9 cellular contexts compared by ENCODE assay signal in the genomic region with DNA sequence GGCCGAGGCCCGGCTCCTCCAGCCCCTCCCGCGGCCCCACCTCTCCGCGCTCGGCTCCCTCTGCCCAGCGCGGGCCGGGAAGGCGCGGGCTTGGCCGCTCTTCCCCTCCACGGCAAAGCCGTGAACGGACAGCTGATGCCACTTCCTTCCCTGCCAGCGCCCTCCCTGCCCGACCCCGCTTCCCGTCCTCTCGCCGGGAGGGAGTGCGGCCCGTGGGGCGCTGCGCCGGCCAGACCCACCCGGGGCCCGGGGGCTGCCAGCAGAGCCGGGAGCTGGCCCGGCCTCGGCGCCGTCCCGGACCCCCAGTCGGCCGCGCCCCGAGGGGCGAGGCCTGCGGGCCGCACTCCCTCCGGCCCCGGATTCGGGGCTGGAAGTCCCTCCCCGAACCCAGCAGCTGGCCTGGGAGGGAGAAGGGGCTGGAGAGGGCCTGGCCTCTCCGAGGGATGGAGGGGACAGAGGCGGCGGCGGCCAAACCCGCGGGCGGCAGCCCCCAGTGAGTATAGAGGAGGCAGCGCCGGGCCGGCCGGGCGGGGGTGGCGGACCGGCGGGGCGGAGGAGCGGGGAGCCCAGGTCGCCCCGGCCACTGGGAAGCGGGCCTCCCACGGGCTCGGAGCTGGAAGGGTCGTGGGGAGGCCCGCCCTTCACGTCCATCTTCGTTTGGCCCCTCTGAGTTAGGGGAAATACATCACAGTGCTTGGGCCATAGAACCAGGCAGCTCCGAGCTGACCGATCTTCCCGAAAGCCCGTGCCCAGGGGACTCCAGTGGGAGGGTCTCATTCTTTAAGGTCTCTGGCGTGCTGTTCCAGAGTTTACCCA. TPM values are rescaled to one million over a fixed set of nuclear protein-coding genes. Genes with fewer than 3 reads are reported as not detected.
DNase-seq lines count a peak whose midpoint lies in the region; ATAC-seq and TF ChIP-seq lines count a peak whose summit lies in the region.
"Had no signal": no experiment of that assay in that cellular context is flagged by ENCODE, and none has a peak within 500 bp of the region (broad histone marks: within the 10 kb centered on the region; RNA-seq: fewer than 3 reads in every experiment).

A gene with protein sequence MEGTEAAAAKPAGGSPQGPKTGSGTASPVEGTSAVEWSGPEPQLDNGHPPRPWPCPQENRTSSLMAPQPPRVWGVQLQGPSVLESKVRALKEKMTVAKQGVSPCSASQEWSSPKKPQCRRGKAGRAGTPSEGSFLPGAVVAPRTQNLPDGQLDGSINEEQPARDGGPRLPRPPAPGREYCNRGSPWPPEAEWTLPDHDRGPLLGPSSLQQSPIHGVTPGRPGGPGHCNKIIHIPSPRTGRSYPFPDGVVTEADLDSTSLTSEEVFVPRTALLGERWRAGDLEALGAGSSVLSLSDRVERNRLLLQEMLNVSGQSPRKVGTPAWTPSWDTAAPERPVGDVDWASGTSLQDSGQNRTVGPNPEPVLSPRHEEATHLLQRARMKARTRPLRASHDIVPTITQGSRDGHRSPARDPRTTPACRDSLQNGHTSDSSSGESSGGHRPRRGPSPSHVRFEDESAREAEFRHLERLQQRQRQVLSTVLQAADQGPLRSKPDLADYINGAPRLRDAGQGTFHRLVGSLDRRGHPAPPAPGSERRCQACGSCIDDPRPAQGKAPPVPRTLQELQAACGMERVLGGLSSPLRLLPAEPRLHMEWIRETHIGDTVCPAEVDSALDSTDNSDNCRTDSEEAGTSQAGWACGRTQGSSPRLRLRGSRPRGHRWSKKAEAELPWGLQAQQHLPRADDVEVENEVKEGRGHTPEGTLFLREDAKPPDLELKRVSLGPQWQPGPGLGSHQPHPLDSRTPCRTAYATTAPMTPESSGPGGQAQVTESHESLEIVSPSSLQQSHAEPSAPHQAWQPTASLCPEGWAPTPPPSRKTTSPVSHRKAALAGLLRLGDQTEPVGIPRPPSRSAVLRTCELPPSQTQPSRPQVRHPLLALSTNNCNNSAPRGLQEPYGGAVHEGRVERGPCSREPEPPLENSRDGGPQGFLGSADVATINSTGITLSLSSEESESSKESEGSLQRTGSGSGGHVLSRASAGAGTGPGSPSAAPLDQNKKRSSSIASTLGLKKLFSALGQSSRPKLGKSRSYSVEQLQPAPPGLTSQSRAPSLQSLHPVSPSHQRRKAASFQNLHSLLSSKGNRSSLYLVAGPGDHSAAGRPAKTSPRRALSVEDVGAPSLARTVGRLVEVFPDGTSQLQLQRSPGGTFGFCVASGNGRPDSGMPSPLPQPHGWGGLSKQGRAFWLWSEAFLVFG (plus strand): TSS at position 97 of the 816 bp plus-strand sequence. CDS start 347 bp downstream, at position 444.

- H3K27ac ChIP-seq in RWPE1 = peak within 1 kb of the TSS; percentile 80
- H3K27ac ChIP-seq in esophagus muscularis mucosa (replicated peaks in 1 of 4) = peak within 1 kb of the TSS; percentile 88 to 96 (median 94)
- peak within 1 kb of the TSS; percentile 79 to 84 for H3K27ac ChIP-seq in aorta (ENCODE audit: low read depth in 1 of 2, low read length in 2 of 2)
- H3K27ac ChIP-seq: C4-2B had no signal

- no peak for TF ChIP-seq EP300 in esophagus muscularis mucosa (IDR thresholded peaks at IDR 0.05)

- peak within 1 kb of the TSS; percentile 47 for H3K9ac ChIP-seq in mucosa of stomach (ENCODE audit: low read length)

- peaks cover 1 to 22% (median 19%) of the 10 kb centered on the region in 4 donors for H3K36me3 ChIP-seq in esophagus muscularis mucosa
- no peaks in the 10 kb centered on the region for H3K36me3 ChIP-seq in mucosa of stomach (ENCODE audit: control insufficient read depth, insufficient read depth, low read length)
- no peaks in the 10 kb centered on the region for H3K36me3 ChIP-seq in aorta (ENCODE audit: control insufficient read depth in 1 of 2, insufficient read depth in 2 of 2, low read length in 1 of 2)

- H3K9me3 ChIP-seq in esophagus muscularis mucosa = no peaks in the 10 kb centered on the region
- H3K9me3 ChIP-seq in mucosa of stomach (ENCODE audit: control insufficient read depth, low read length) = no peaks in the 10 kb centered on the region
- H3K9me3 ChIP-seq in aorta (ENCODE audit: control insufficient read depth, low read length) = no peaks in the 10 kb centered on the region

- ATAC-seq in aorta (ENCODE audit: low FRiP score) (peak; percentile 80), HG03025 (IDR thresholded peaks at IDR 0.05; ENCODE audit: low FRiP score, unreplicated experiment) (no peak)

- POLR2A ChIA-PET in RWPE1 (lab: Yijun Ruan, JAX; ENCODE audit: low non-redundant PET) = no interaction called here

- peaks cover 11 to 52% (median 44%) of the 10 kb centered on the region in 4 donors for H3K4me1 ChIP-seq in esophagus muscularis mucosa
- peaks cover 8% of the 10 kb centered on the region for H3K4me1 ChIP-seq in mucosa of stomach (ENCODE audit: control insufficient read depth, insufficient read depth, low read length)
- no peaks in the 10 kb centered on the region for H3K4me1 ChIP-seq in aorta (ENCODE audit: control insufficient read depth in 1 of 2, insufficient read depth in 2 of 2, low read length in 2 of 2)

- no peak for TF ChIP-seq POLR2A in esophagus muscularis mucosa (IDR thresholded peaks at IDR 0.05; ENCODE audit: low read depth)

- DNase-seq in NCI-H1092 treated with DMSO at 0.1 percent for 48 hours (lab: John Stamatoyannopoulos, UW) (peak; percentile 65), NCI-H1092 (lab: John Stamatoyannopoulos, UW) (no peak), RWPE1 (ENCODE audit: low spot score) (peak; percentile 29), esophagus muscularis mucosa (ENCODE audit: extremely low spot score) (no peak), aorta (peak; percentile 63 to 85), middle frontal gyrus (ENCODE audit: extremely low spot score, low spot score) (no peak)

- WGBS in esophagus muscularis mucosa = 1% methylated on average over 50 of the region's 77 CpGs
- WGBS in aorta, 2 donors = 1 to 2% methylated on average over 47 to 77 of the region's 77 CpGs

- intact Hi-C loops in esophagus muscularis mucosa (cut with DNase I) = loop anchor here (5.0 kb wide), 1 partner anchor 109 kb away; a partner anchor contains a TSS
- intact Hi-C loops in aorta (cut with DNase I) = loop anchor here in 1 of 2 donors (5.0 kb wide), 2 partner anchors 109 to 229 kb away; a partner anchor contains a TSS

- no peak for TF ChIP-seq CTCF in RWPE1 (conservative IDR thresholded peaks at IDR 0.05; ENCODE audit: low read depth)
- TF ChIP-seq CTCF in esophagus muscularis mucosa (IDR thresholded peaks at IDR 0.05) = no peak

- H3K27me3 ChIP-seq in esophagus muscularis mucosa (no peaks in the 10 kb centered on the region), mucosa of stomach (ENCODE audit: control insufficient read depth, insufficient read depth, low read length) (peaks cover 26% of the 10 kb centered on the region), aorta (ENCODE audit: control insufficient read depth in 1 of 2, insufficient read depth in 2 of 2, low read length in 1 of 2) (no peaks in the 10 kb centered on the region)

- H3K4me3 ChIP-seq in esophagus muscularis mucosa = peak within 1 kb of the TSS; percentile 69 to 89 (median 76)
- peak within 1 kb of the TSS; percentile 14 for H3K4me3 ChIP-seq in mucosa of stomach (ENCODE audit: low read length)
- H3K4me3 ChIP-seq in aorta (ENCODE audit: low read length in 2 of 2) = peak within 1 kb of the TSS; percentile 67 to 76

- CTCF ChIA-PET in RWPE1 (lab: Yijun Ruan, JAX) = interaction anchor here (1.1 to 1.7 kb wide), 2 partner anchors 41 to 398 kb away, joined by 3 to 6 read pairs; no protein-coding TSS in a partner anchor

RNA-seq across cellular contexts. Expression of the gene that starts here (rescaled TPM):
- 10 to 100 TPM; 15.4 to 30.0 (median 17.4) TPM for total RNA-seq in esophagus muscularis mucosa
- total RNA-seq in aorta = 10 to 100 TPM in 1 of 2 donors, 1 to 10 TPM in 1; 9.8 to 10.5 TPM
- polyA plus RNA-seq in aorta = 1 to 10 TPM; 4.3 to 8.1 TPM

Comparison
In these comparisons a context has a peak if more than half of its experiments do, and no peak if none do; other contexts are left out.
1. DNase-seq: peak in NCI-H1092 treated with DMSO at 0.1 percent for 48 hours (single experiment), RWPE1 (single experiment) and aorta (2 of 2); none in NCI-H1092 (single experiment), esophagus muscularis mucosa (single experiment) and middle frontal gyrus (single experiment).
2. H3K4me3 ChIP-seq: peak in every context shown above with its lines; median percentile 76 in esophagus muscularis mucosa; 72 in aorta; 14 in mucosa of stomach.
3. Peak in every context shown above with its lines, with median percentiles within 50 percentile points of each other: H3K27ac ChIP-seq.